16 cellular contexts compared by ENCODE assay signal in the genomic region with DNA sequence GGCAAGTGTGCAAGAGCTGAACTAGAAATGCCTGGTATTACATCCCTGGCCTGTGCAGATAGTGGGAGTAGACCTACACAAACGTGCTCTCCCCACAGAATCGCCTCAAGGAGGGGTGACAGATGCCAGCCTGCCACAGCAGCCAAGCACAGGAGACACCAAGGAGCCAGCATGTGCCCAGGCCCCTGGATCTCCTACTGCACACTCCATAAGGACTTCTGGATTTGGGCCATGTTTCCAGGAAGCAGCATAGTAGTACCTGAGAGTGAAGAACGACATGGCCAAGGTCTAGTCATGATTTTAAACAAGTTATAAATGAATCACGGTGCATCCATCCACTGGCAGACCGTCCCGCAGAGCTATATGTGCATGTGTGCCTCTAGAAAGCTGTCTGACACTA.
"Had no signal": no experiment of that assay in that cellular context is flagged by ENCODE, and none has a peak within 500 bp of the region (broad histone marks: within the 10 kb centered on the region; RNA-seq: fewer than 3 reads in every experiment).

No MANE protein-coding gene starts in this region.

- H3K9me3 ChIP-seq: breast epithelium, esophagus squamous epithelium had no signal

- DNase-seq: activated CD4-positive, alpha-beta T cell treated with anti-CD3 and anti-CD28 coated beads for 36 hours; activated CD4-positive, alpha-beta T cell treated with anti-CD3 and anti-CD28 coated beads, Interleukin-2, amount 50 U/mL, for 48 hours; activated effector memory CD4-positive, alpha-beta T cell treated with Interleukin-2 at 50 U/mL for 16 hours; activated T-cell treated with anti-CD3 and anti-CD28 coated beads, Interleukin-2, amount 50 U/mL, for 48 hours; effector CD8-positive, alpha-beta T cell; esophagus squamous epithelium; left colon; nucleus accumbens; stimulated activated naive CD4-positive, alpha-beta T cell had no signal

- H3K4me1 Mint-ChIP-seq: activated CD4-positive, alpha-beta T cell treated with anti-CD3 and anti-CD28 coated beads for 36 hours; activated naive CD4-positive, alpha-beta T cell treated with anti-CD3 and anti-CD28 coated beads, Interleukin-2, amount 50 U/mL, for 24 hours; nephron; WTC11 had no signal

- H3K27me3 Mint-ChIP-seq: activated CD4-positive, alpha-beta T cell treated with anti-CD3 and anti-CD28 coated beads for 36 hours; activated naive CD4-positive, alpha-beta T cell treated with anti-CD3 and anti-CD28 coated beads, Interleukin-2, amount 50 U/mL, for 24 hours; dendritic cell treated with granulocyte-macrophage colony-stimulating factor and Interleukin-4, amounts not matched to agents 40 ng/mL and 50 ng/mL, for 4 days had no signal

- H3K27me3 ChIP-seq: breast epithelium had no signal

- H3K27ac Mint-ChIP-seq: activated CD4-positive, alpha-beta T cell treated with anti-CD3 and anti-CD28 coated beads for 36 hours; activated naive CD4-positive, alpha-beta T cell treated with anti-CD3 and anti-CD28 coated beads, Interleukin-2, amount 50 U/mL, for 24 hours; dendritic cell treated with granulocyte-macrophage colony-stimulating factor and Interleukin-4, amounts not matched to agents 40 ng/mL and 50 ng/mL, for 4 days; nephron; T-helper 2 cell treated with Interferon-gamma antibody and Interleukin-4, amounts not matched to agents 5 μg/mL and 100 μg/mL, for 36 hours; WTC11 had no signal

- H3K27ac ChIP-seq: breast epithelium, esophagus squamous epithelium had no signal

- H3K9me3 Mint-ChIP-seq: activated naive CD4-positive, alpha-beta T cell treated with anti-CD3 and anti-CD28 coated beads, Interleukin-2, amount 50 U/mL, for 24 hours; dendritic cell treated with granulocyte-macrophage colony-stimulating factor and Interleukin-4, amounts not matched to agents 40 ng/mL and 50 ng/mL, for 4 days; nephron; T-helper 2 cell treated with Interferon-gamma antibody and Interleukin-4, amounts not matched to agents 5 μg/mL and 100 μg/mL, for 36 hours; WTC11 had no signal

- H3K4me1 ChIP-seq: breast epithelium, esophagus squamous epithelium had no signal

- ATAC-seq: activated CD4-positive, alpha-beta T cell treated with anti-CD3 and anti-CD28 coated beads for 36 hours; left colon; WTC11 had no signal

- H3K4me3 Mint-ChIP-seq: activated CD4-positive, alpha-beta T cell treated with anti-CD3 and anti-CD28 coated beads for 36 hours; activated naive CD4-positive, alpha-beta T cell treated with anti-CD3 and anti-CD28 coated beads, Interleukin-2, amount 50 U/mL, for 24 hours; dendritic cell treated with granulocyte-macrophage colony-stimulating factor and Interleukin-4, amounts not matched to agents 40 ng/mL and 50 ng/mL, for 4 days; nephron; T-helper 2 cell treated with Interferon-gamma antibody and Interleukin-4, amounts not matched to agents 5 μg/mL and 100 μg/mL, for 36 hours; WTC11 had no signal

- H3K4me3 ChIP-seq: breast epithelium, esophagus squamous epithelium, lung had no signal

- H3K36me3 ChIP-seq: breast epithelium, esophagus squamous epithelium had no signal

- H3K36me3 Mint-ChIP-seq: activated naive CD4-positive, alpha-beta T cell treated with anti-CD3 and anti-CD28 coated beads, Interleukin-2, amount 50 U/mL, for 24 hours; WTC11 had no signal
